In genomic region chr20:50645253-50646068, GRCh38 we compare ENCODE assay signal across 8 cellular contexts. TPM values are rescaled to one million over a fixed set of nuclear protein-coding genes. Genes with fewer than 3 reads are reported as not detected.
A peak's percentile ranks its signal among the peaks of the same experiment; 100 is the strongest.
DNase-seq lines count a peak whose midpoint lies in the region; ATAC-seq and TF ChIP-seq lines count a peak whose summit lies in the region.

No MANE protein-coding gene starts in this region.

- CTCF ChIA-PET in BJ (lab: Yijun Ruan, JAX) = interaction anchor here (0.6 to 2.9 kb wide), 8 partner anchors 9 to 1034 kb away, joined by 3 to 16 read pairs (median 4); no protein-coding TSS in a partner anchor

- peak overlapping the region; percentile 76 for H3K27ac ChIP-seq in epithelial cell of prostate

- no peak for ATAC-seq in HG02973 (IDR thresholded peaks at IDR 0.05; ENCODE audit: unreplicated experiment)
- no peak for ATAC-seq in HG02884 (IDR thresholded peaks at IDR 0.05; ENCODE audit: unreplicated experiment)
- ATAC-seq in HG03432 (IDR thresholded peaks at IDR 0.05; ENCODE audit: unreplicated experiment) = no peak
- no peak for ATAC-seq in HG03097 (IDR thresholded peaks at IDR 0.05; ENCODE audit: low FRiP score, unreplicated experiment)

- no peaks in the 10 kb centered on the region for H3K36me3 ChIP-seq in BJ (ENCODE audit: control insufficient read depth, insufficient read depth, low read length)

- no peak; the same call in 1 of the 2 replicates for TF ChIP-seq CTCF in BJ (IDR thresholded peaks at IDR 0.05; ENCODE audit: insufficient read depth, low read depth, low read length)

- DNase-seq in BJ (ENCODE audit: low read depth) (peak; percentile 96), NCI-H69 (lab: John Stamatoyannopoulos, UW) (peak; percentile 57), epithelial cell of prostate (ENCODE audit: low read depth, low spot score) (peak; percentile 57), myocyte (ENCODE audit: low read depth) (peak; percentile 93)

- no peak overlapping the region for H3K4me3 ChIP-seq in BJ (ENCODE audit: low read depth, low read length)

- no peaks in the 10 kb centered on the region for H3K27me3 ChIP-seq in BJ (ENCODE audit: control insufficient read depth, insufficient read depth, low read length)

- POLR2A ChIA-PET in BJ (lab: Charles Lee) = no interaction called here

RNA-seq across cellular contexts. Expression of gene RIPOR3, which starts 45.9 kb away (rescaled TPM):
- 0.44 and 1.2 TPM in 2 replicates for polyA plus RNA-seq in BJ (2011; rRNA removed)
- 0.15 and 1.00 TPM in 2 replicates for polyA minus RNA-seq in BJ (2011; rRNA and poly(A)+ RNA removed)
- 0.16 and 0.47 TPM in 2 replicates for total RNA-seq in myocyte
- 0.43 TPM for polyA plus RNA-seq in myocyte (2012)
